Comparison of ENCODE assay signal across 1 cellular context in genomic region chr1:241635556-241636179, GRCh38.
A peak's percentile ranks its signal among the peaks of the same experiment; 100 is the strongest.
TF ChIP-seq lines count a peak whose summit lies in the region.

No MANE protein-coding gene starts in this region.

TF ChIP-seq in GM12878, 131 proteins besides CTCF, POLR2A, EP300 and RAD21 (continues in another document):
- TF ChIP-seq, protein P1, sequence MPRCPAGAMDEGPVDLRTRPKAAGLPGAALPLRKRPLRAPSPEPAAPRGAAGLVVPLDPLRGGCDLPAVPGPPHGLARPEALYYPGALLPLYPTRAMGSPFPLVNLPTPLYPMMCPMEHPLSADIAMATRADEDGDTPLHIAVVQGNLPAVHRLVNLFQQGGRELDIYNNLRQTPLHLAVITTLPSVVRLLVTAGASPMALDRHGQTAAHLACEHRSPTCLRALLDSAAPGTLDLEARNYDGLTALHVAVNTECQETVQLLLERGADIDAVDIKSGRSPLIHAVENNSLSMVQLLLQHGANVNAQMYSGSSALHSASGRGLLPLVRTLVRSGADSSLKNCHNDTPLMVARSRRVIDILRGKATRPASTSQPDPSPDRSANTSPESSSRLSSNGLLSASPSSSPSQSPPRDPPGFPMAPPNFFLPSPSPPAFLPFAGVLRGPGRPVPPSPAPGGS (IDR thresholded peaks at IDR 0.05; ENCODE audit: borderline replicate concordance, insufficient read depth, low read depth, low read length, poor library complexity, severe bottlenecking), result no peak
- 0 out of 2 replicates have a peak, but pooled peaks have one; percentile 8 for TF ChIP-seq TCF12 (IDR thresholded peaks at IDR 0.05; ENCODE audit: low read depth, low read length)
- TF ChIP-seq, protein P2, sequence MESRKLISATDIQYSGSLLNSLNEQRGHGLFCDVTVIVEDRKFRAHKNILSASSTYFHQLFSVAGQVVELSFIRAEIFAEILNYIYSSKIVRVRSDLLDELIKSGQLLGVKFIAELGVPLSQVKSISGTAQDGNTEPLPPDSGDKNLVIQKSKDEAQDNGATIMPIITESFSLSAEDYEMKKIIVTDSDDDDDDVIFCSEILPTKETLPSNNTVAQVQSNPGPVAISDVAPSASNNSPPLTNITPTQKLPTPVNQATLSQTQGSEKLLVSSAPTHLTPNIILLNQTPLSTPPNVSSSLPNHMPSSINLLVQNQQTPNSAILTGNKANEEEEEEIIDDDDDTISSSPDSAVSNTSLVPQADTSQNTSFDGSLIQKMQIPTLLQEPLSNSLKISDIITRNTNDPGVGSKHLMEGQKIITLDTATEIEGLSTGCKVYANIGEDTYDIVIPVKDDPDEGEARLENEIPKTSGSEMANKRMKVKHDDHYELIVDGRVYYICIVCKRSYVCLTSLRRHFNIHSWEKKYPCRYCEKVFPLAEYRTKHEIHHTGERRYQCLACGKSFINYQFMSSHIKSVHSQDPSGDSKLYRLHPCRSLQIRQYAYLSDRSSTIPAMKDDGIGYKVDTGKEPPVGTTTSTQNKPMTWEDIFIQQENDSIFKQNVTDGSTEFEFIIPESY (IDR thresholded peaks at IDR 0.05), result no peak
- TF ChIP-seq CBFB (IDR thresholded peaks at IDR 0.05; ENCODE audit: low read depth), result peak; percentile 21; the same call in 1 of the 2 replicates
- TF ChIP-seq JUNB (IDR thresholded peaks at IDR 0.05), result 0 out of 2 replicates have a peak, but pooled peaks have one; percentile 22
- TF ChIP-seq BRCA1 (IDR thresholded peaks at IDR 0.05; ENCODE audit: low read depth, low read length), result no peak
- no peak for TF ChIP-seq ETV6 (conservative IDR thresholded peaks at IDR 0.05 in 1 of 2, IDR thresholded peaks at IDR 0.05 in 1 of 2; ENCODE audit: borderline replicate concordance in 1 of 2, low read depth in 1 of 2)
- TF ChIP-seq, protein P3, sequence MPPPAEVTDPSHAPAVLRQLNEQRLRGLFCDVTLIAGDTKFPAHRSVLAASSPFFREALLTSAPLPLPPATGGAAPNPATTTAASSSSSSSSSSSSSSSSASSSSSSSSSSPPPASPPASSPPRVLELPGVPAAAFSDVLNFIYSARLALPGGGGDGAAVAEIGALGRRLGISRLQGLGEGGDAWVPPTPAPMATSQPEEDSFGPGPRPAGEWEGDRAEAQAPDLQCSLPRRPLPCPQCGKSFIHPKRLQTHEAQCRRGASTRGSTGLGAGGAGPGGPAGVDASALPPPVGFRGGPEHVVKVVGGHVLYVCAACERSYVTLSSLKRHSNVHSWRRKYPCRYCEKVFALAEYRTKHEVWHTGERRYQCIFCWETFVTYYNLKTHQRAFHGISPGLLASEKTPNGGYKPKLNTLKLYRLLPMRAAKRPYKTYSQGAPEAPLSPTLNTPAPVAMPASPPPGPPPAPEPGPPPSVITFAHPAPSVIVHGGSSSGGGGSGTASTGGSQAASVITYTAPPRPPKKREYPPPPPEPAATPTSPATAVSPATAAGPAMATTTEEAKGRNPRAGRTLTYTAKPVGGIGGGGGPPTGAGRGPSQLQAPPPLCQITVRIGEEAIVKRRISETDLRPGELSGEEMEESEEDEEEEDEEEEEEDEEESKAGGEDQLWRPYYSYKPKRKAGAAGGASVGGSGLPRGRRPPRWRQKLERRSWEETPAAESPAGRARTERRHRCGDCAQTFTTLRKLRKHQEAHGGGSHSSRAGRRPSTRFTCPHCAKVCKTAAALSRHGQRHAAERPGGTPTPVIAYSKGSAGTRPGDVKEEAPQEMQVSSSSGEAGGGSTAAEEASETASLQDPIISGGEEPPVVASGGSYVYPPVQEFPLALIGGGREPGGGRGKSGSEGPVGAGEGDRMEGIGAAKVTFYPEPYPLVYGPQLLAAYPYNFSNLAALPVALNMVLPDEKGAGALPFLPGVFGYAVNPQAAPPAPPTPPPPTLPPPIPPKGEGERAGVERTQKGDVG (CRISPR knock-in tag; IDR thresholded peaks at IDR 0.05), result no peak
- TF ChIP-seq SUPT20H (IDR thresholded peaks at IDR 0.05; ENCODE audit: borderline replicate concordance, control insufficient read depth, low read depth, low read length), result no peak
- TF ChIP-seq, protein P4, sequence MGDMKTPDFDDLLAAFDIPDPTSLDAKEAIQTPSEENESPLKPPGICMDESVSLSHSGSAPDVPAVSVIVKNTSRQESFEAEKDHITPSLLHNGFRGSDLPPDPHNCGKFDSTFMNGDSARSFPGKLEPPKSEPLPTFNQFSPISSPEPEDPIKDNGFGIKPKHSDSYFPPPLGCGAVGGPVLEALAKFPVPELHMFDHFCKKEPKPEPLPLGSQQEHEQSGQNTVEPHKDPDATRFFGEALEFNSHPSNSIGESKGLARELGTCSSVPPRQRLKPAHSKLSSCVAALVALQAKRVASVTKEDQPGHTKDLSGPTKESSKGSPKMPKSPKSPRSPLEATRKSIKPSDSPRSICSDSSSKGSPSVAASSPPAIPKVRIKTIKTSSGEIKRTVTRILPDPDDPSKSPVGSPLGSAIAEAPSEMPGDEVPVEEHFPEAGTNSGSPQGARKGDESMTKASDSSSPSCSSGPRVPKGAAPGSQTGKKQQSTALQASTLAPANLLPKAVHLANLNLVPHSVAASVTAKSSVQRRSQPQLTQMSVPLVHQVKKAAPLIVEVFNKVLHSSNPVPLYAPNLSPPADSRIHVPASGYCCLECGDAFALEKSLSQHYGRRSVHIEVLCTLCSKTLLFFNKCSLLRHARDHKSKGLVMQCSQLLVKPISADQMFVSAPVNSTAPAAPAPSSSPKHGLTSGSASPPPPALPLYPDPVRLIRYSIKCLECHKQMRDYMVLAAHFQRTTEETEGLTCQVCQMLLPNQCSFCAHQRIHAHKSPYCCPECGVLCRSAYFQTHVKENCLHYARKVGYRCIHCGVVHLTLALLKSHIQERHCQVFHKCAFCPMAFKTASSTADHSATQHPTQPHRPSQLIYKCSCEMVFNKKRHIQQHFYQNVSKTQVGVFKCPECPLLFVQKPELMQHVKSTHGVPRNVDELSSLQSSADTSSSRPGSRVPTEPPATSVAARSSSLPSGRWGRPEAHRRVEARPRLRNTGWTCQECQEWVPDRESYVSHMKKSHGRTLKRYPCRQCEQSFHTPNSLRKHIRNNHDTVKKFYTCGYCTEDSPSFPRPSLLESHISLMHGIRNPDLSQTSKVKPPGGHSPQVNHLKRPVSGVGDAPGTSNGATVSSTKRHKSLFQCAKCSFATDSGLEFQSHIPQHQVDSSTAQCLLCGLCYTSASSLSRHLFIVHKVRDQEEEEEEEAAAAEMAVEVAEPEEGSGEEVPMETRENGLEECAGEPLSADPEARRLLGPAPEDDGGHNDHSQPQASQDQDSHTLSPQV (IDR thresholded peaks at IDR 0.05), result no peak
- peak; percentile 62; the same call in 1 of the 2 replicates for TF ChIP-seq RELB (IDR thresholded peaks at IDR 0.05; ENCODE audit: low read depth)
- TF ChIP-seq NR2C2 (IDR thresholded peaks at IDR 0.05; ENCODE audit: borderline replicate concordance, control insufficient read depth, insufficient read length, low read depth), result no peak
- TF ChIP-seq MYC (IDR thresholded peaks at IDR 0.05; ENCODE audit: insufficient read depth, insufficient read length, insufficient replicate concordance, low read length, severe bottlenecking), result no peak
- no peak for TF ChIP-seq SMARCA5 (IDR thresholded peaks at IDR 0.05)
- TF ChIP-seq MYB (IDR thresholded peaks at IDR 0.05; ENCODE audit: borderline replicate concordance, low read depth, low read length), result no peak
- peak; percentile 88 for TF ChIP-seq SPI1 (IDR thresholded peaks at IDR 0.05; ENCODE audit: borderline replicate concordance, insufficient read depth, low read depth, low read length)
- TF ChIP-seq, protein P5, sequence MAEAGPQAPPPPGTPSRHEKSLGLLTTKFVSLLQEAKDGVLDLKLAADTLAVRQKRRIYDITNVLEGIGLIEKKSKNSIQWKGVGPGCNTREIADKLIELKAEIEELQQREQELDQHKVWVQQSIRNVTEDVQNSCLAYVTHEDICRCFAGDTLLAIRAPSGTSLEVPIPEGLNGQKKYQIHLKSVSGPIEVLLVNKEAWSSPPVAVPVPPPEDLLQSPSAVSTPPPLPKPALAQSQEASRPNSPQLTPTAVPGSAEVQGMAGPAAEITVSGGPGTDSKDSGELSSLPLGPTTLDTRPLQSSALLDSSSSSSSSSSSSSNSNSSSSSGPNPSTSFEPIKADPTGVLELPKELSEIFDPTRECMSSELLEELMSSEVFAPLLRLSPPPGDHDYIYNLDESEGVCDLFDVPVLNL (IDR thresholded peaks at IDR 0.05; ENCODE audit: low read depth, low read length), result no peak
- no peak for TF ChIP-seq EGR1 (IDR thresholded peaks at IDR 0.05; ENCODE audit: borderline replicate concordance in 1 of 2, low read depth in 2 of 2, low read length in 2 of 2)
- no peak for TF ChIP-seq POLR2AphosphoS5 (IDR thresholded peaks at IDR 0.05; ENCODE audit: low read length)
- TF ChIP-seq ZNF207 (IDR thresholded peaks at IDR 0.05; ENCODE audit: borderline replicate concordance), result no peak
- TF ChIP-seq EED (IDR thresholded peaks at IDR 0.05; ENCODE audit: low read depth), result no peak
- no peak for TF ChIP-seq REST (IDR thresholded peaks at IDR 0.05; ENCODE audit: low read depth, low read length)
- no peak for TF ChIP-seq ZNF274 (IDR thresholded peaks at IDR 0.05; ENCODE audit: insufficient read depth, insufficient read length)
- TF ChIP-seq SMAD5 (IDR thresholded peaks at IDR 0.05; ENCODE audit: low read depth), result no peak
- TF ChIP-seq RUNX3 (IDR thresholded peaks at IDR 0.05; ENCODE audit: low read length), result peak; percentile 86
- TF ChIP-seq CBX5 (IDR thresholded peaks at IDR 0.05; ENCODE audit: low read depth), result no peak
- TF ChIP-seq, protein P6, sequence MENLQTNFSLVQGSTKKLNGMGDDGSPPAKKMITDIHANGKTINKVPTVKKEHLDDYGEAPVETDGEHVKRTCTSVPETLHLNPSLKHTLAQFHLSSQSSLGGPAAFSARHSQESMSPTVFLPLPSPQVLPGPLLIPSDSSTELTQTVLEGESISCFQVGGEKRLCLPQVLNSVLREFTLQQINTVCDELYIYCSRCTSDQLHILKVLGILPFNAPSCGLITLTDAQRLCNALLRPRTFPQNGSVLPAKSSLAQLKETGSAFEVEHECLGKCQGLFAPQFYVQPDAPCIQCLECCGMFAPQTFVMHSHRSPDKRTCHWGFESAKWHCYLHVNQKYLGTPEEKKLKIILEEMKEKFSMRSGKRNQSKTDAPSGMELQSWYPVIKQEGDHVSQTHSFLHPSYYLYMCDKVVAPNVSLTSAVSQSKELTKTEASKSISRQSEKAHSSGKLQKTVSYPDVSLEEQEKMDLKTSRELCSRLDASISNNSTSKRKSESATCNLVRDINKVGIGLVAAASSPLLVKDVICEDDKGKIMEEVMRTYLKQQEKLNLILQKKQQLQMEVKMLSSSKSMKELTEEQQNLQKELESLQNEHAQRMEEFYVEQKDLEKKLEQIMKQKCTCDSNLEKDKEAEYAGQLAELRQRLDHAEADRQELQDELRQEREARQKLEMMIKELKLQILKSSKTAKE (IDR thresholded peaks at IDR 0.05; ENCODE audit: low read depth, poor library complexity, severe bottlenecking), result no peak
- TF ChIP-seq EZH2 (IDR thresholded peaks at IDR 0.05; ENCODE audit: borderline replicate concordance, control insufficient read depth, low read depth, low read length), result no peak
- peak; percentile 75; the same call in 1 of the 2 replicates for TF ChIP-seq TCF7 (IDR thresholded peaks at IDR 0.05; ENCODE audit: borderline replicate concordance)
- no peak for TF ChIP-seq TAF1 (IDR thresholded peaks at IDR 0.05; ENCODE audit: borderline replicate concordance, low read depth, low read length)
- TF ChIP-seq ZNF384 (IDR thresholded peaks at IDR 0.05; ENCODE audit: borderline replicate concordance, low read depth, low read length), result no peak
